Comparison of ENCODE assay signal across 19 cellular contexts in the genomic region with DNA sequence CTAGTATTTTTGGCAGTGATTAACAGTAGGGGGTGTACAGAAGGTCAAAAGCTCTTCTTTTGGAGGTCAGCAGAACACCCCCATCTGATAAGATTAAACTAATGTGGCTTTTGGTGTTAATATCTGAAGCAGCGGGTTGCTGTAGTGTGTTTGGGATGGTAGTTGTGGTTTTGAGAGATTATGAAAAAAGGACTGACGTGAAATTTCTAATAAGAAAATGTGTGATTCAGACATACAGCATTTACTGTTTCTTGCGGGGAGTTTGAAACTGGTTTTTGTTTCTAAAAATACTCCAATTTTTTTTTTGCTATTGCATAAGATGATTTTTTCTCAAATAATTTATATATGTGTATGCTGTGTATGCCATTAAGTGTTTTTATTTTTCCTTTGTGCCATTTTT.
"Had no signal": no experiment of that assay in that cellular context is flagged by ENCODE, and none has a peak within 500 bp of the region (broad histone marks: within the 10 kb centered on the region; RNA-seq: fewer than 3 reads in every experiment).

No MANE protein-coding gene starts in this region.

- H3K27ac ChIP-seq: brain microvascular endothelial cell, esophagus muscularis mucosa, thoracic aorta, upper lobe of right lung had no signal

- H3K27me3 ChIP-seq: brain microvascular endothelial cell, esophagus muscularis mucosa, upper lobe of right lung had no signal

- H3K4me3 ChIP-seq: esophagus muscularis mucosa, thoracic aorta, upper lobe of right lung had no signal

- H3K36me3 ChIP-seq: esophagus muscularis mucosa, thoracic aorta, upper lobe of right lung had no signal

- DNase-seq: activated CD4-positive, alpha-beta T cell treated with anti-CD3 and anti-CD28 coated beads for 1 hour; activated CD4-positive, alpha-beta T cell treated with anti-CD3 and anti-CD28 coated beads, Interleukin-2, amount 50 U/mL, for 1 hour; activated CD8-positive, alpha-beta T cell treated with anti-CD3 and anti-CD28 coated beads, Interleukin-2, amount 10 ng/mL, durations not matched to agents 7 days and 5 days; activated gamma-delta T cell; aorta; brain microvascular endothelial cell; central memory CD4-positive, alpha-beta T cell; effector memory CD4-positive, alpha-beta T cell; head of caudate nucleus; hypothalamus; left cardiac atrium; midbrain; stimulated activated CD4-positive, alpha-beta T cell treated with anti-CD3 and anti-CD28 coated beads, Interleukin-4, amount 100 ng/mL, for 24 hours; stimulated activated naive CD4-positive, alpha-beta T cell treated with Interleukin-2 at 50 U/mL for 16 hours; SW 1271; T-helper 2 cell; upper lobe of right lung had no signal

- H3K4me1 ChIP-seq: upper lobe of right lung had no signal

- H3K9me3 ChIP-seq: esophagus muscularis mucosa, thoracic aorta, upper lobe of right lung had no signal
